In genomic region chr7:157425137-157425731, GRCh38 we compare ENCODE assay signal across 1 cellular context.
TF ChIP-seq lines count a peak whose summit lies in the region.

No MANE protein-coding gene starts in this region.

TF ChIP-seq in WTC11, 78 proteins besides CTCF, POLR2A, EP300 and RAD21 (continued from another document):
- no peak for TF ChIP-seq ERG (CRISPR knock-in tag; IDR thresholded peaks at IDR 0.05)
TF ChIP-seq in WTC11: peak in this region for 0.
